In genomic region chr3:31343075-31343474, GRCh38 we compare ENCODE assay signal across 14 cellular contexts.
"Had no signal": no experiment of that assay in that cellular context is flagged by ENCODE, and none has a peak within 500 bp of the region (broad histone marks: within the 10 kb centered on the region; RNA-seq: fewer than 3 reads in every experiment).

No MANE protein-coding gene starts in this region.

- DNase-seq: activated CD4-positive, alpha-beta T cell treated with anti-CD3 and anti-CD28 coated beads for 4 hours; activated naive CD4-positive, alpha-beta T cell; dermis blood vessel endothelial cell; foreskin keratinocyte; head of caudate nucleus; naive thymus-derived CD8-positive, alpha-beta T cell; small intestine; stimulated activated naive B cell treated with anti-CD40 and anti-IgM and Interleukin-4, amounts not matched to agents 10 μg/mL and 1 μg/mL and 100 μg/mL, for 72 hours; substantia nigra; T-cell; trophoblast cell; WERI-Rb-1 had no signal

- H3K27me3 ChIP-seq: foreskin keratinocyte, neutrophil, right atrium auricular region had no signal

- H3K4me3 ChIP-seq: right atrium auricular region had no signal

- H3K4me1 ChIP-seq: right atrium auricular region had no signal

- H3K36me3 ChIP-seq: neutrophil, right atrium auricular region, WERI-Rb-1 had no signal

- H3K27ac ChIP-seq: foreskin keratinocyte, neutrophil, right atrium auricular region, WERI-Rb-1 had no signal

- H3K9me3 ChIP-seq: neutrophil had no signal
